ENCODE assay signal across 18 cellular contexts in genomic region chr16:70711211-70711978, GRCh38. TPM values are rescaled to one million over a fixed set of nuclear protein-coding genes. Genes with fewer than 3 reads are reported as not detected.
DNase-seq lines count a peak whose midpoint lies in the region; ATAC-seq and TF ChIP-seq lines count a peak whose summit lies in the region.
"Had no signal": no experiment of that assay in that cellular context is flagged by ENCODE, and none has a peak within 500 bp of the region (broad histone marks: within the 10 kb centered on the region; RNA-seq: fewer than 3 reads in every experiment).

No MANE protein-coding gene starts in this region.

- no peak overlapping the region for H4K12ac ChIP-seq in trophoblast cell (ENCODE audit: low read depth, low read length)

- H3K4me1 ChIP-seq in trophoblast cell (ENCODE audit: control insufficient read depth in 1 of 2, insufficient read depth in 2 of 2, low read length in 2 of 2): peaks cover 56 to 60% of the 10 kb centered on the region in 2 experiments
- H3K4me1 ChIP-seq in body of pancreas: peaks cover 20% of the 10 kb centered on the region

- peak overlapping the region; percentile 61 for H2BK12ac ChIP-seq in trophoblast cell (ENCODE audit: low read length)

- H2BK5ac ChIP-seq in trophoblast cell (ENCODE audit: low read depth, low read length, poor library complexity): peak overlapping the region; percentile 23

- H3K4me3 ChIP-seq in trophoblast cell (ENCODE audit: low read depth, low read length) (no peak overlapping the region), body of pancreas (no peak overlapping the region)
- H3K4me3 ChIP-seq: ovary, tibial artery had no signal

- no peak overlapping the region for H3K23ac ChIP-seq in trophoblast cell (ENCODE audit: low read length)

- H3K14ac ChIP-seq in trophoblast cell (ENCODE audit: low read length): peak overlapping the region; percentile 82

- H4K8ac ChIP-seq in trophoblast cell (ENCODE audit: low read depth, low read length): peak overlapping the region; percentile 36

- no peaks in the 10 kb centered on the region for H3K9me3 ChIP-seq in trophoblast cell (ENCODE audit: insufficient read depth, low read depth, low read length)
- H3K9me3 ChIP-seq in body of pancreas: no peaks in the 10 kb centered on the region
- H3K9me3 ChIP-seq: ovary, tibial artery had no signal

- WGBS in trophoblast cell (ENCODE audit: extremely low coverage, insufficient coverage, insufficient read length): no CpG with 5 or more reads among the region's 13 CpGs
- WGBS in body of pancreas, 2 donors: 89 to 94% methylated on average over 5 to 13 of the region's 13 CpGs

- peak overlapping the region; percentile 50 for H2AK5ac ChIP-seq in trophoblast cell (ENCODE audit: low read length)

- H3K27me3 ChIP-seq in layer of hippocampus (ENCODE audit: control insufficient read depth, insufficient read depth, low read length) (no peaks in the 10 kb centered on the region), trophoblast cell (ENCODE audit: insufficient read depth, low read length) (no peaks in the 10 kb centered on the region), body of pancreas (no peaks in the 10 kb centered on the region)
- H3K27me3 ChIP-seq: ovary, tibial artery had no signal

- H3K79me1 ChIP-seq in trophoblast cell (ENCODE audit: low read length): peaks cover 30% of the 10 kb centered on the region

- intact Hi-C loops in body of pancreas (cut with DNase I): no loop called here

- no peak overlapping the region for H3K4me3 Mint-ChIP-seq in stimulated activated naive CD8-positive, alpha-beta T cell treated with anti-CD3 and anti-CD28 coated beads, Interleukin-15, amount 100 ng/mL, for 72 hours
- H3K4me3 Mint-ChIP-seq: CD8-positive, alpha-beta T cell; effector memory CD8-positive, alpha-beta T cell had no signal

- H3K79me2 ChIP-seq in trophoblast cell (ENCODE audit: control insufficient read depth, insufficient read depth, low read length, poor library complexity): peaks cover 4% of the 10 kb centered on the region

- no peak for ATAC-seq in stimulated activated naive CD8-positive, alpha-beta T cell treated with anti-CD3 and anti-CD28 coated beads, Interleukin-15, amount 100 ng/mL, for 72 hours
- no peak for ATAC-seq in stimulated activated naive CD8-positive, alpha-beta T cell treated with anti-CD3 and anti-CD28 coated beads, Interleukin-15, Interleukin-2, amounts not matched to agents 100 U/mL and 50 U/mL, for 24 hours
- no peak for ATAC-seq in body of pancreas
- ATAC-seq in HG03571 (IDR thresholded peaks at IDR 0.05; ENCODE audit: unreplicated experiment): no peak
- ATAC-seq: CD8-positive, alpha-beta T cell; effector memory CD8-positive, alpha-beta T cell; Right ventricle myocardium inferior had no signal

- H3K4me1 Mint-ChIP-seq in stimulated activated naive CD8-positive, alpha-beta T cell treated with anti-CD3 and anti-CD28 coated beads, Interleukin-15, amount 100 ng/mL, for 72 hours: peaks cover 21% of the 10 kb centered on the region

- no peak overlapping the region for H3K9ac ChIP-seq in trophoblast cell (ENCODE audit: low read length)

- H3K4me2 ChIP-seq in trophoblast cell (ENCODE audit: low read length): no peak overlapping the region

- peak overlapping the region; percentile 62 for H3K27ac ChIP-seq in layer of hippocampus (ENCODE audit: low read depth, low read length)
- no peak overlapping the region for H3K27ac ChIP-seq in trophoblast cell (ENCODE audit: low read depth, low read length)
- no peak overlapping the region for H3K27ac ChIP-seq in body of pancreas
- H3K27ac ChIP-seq: ovary had no signal

- TF ChIP-seq CTCF in body of pancreas (IDR thresholded peaks at IDR 0.05): no peak

- H3K36me3 ChIP-seq in trophoblast cell (ENCODE audit: control insufficient read depth in 1 of 2, insufficient read depth in 2 of 2, low read length in 2 of 2) (no peaks in the 10 kb centered on the region), body of pancreas (replicated peaks in 1 of 2; ENCODE audit: insufficient read depth in 1 of 2, low read depth in 2 of 2) (no peaks in the 10 kb centered on the region)
- H3K36me3 ChIP-seq: ovary, tibial artery had no signal

- H3K18ac ChIP-seq in trophoblast cell (ENCODE audit: low read length): peak overlapping the region; percentile 61

- no peak for DNase-seq in stimulated activated naive CD8-positive, alpha-beta T cell treated with anti-CD3 and anti-CD28 coated beads, Interleukin-15, amount 100 ng/mL, for 72 hours
- DNase-seq in stimulated activated naive CD8-positive, alpha-beta T cell treated with anti-CD3 and anti-CD28 coated beads, Interleukin-15, Interleukin-2, amounts not matched to agents 100 U/mL and 50 U/mL, for 24 hours: no peak
- no peak for DNase-seq in trophoblast cell
- no peak for DNase-seq in amygdala (lab: John Stamatoyannopoulos, UW)
- no peak for DNase-seq in body of pancreas
- DNase-seq in NCI-H187 (lab: John Stamatoyannopoulos, UW): no peak
- DNase-seq: activated CD8-positive, alpha-beta memory T cell treated with anti-CD3 and anti-CD28 coated beads for 24 hours; central memory CD4-positive, alpha-beta T cell; DND-41; effector memory CD8-positive, alpha-beta T cell; NCI-H1694; NCI-H446; ovary; tibial artery had no signal

- H2BK120ac ChIP-seq in trophoblast cell (ENCODE audit: insufficient read depth, low read length, poor library complexity): peak overlapping the region; percentile 1

- H3K4ac ChIP-seq in trophoblast cell (ENCODE audit: low read depth, low read length): peak overlapping the region; percentile 4

- TF ChIP-seq POLR2A in body of pancreas (IDR thresholded peaks at IDR 0.05): no peak

- no peak overlapping the region for H2AFZ ChIP-seq in trophoblast cell (ENCODE audit: insufficient read depth, low read length, poor library complexity)

- no peaks in the 10 kb centered on the region for H3K9me3 Mint-ChIP-seq in stimulated activated naive CD8-positive, alpha-beta T cell treated with anti-CD3 and anti-CD28 coated beads, Interleukin-15, amount 100 ng/mL, for 72 hours
- H3K9me3 Mint-ChIP-seq: CD8-positive, alpha-beta T cell; effector memory CD8-positive, alpha-beta T cell had no signal

- no peaks in the 10 kb centered on the region for H3K27me3 Mint-ChIP-seq in stimulated activated naive CD8-positive, alpha-beta T cell treated with anti-CD3 and anti-CD28 coated beads, Interleukin-15, amount 100 ng/mL, for 72 hours
- H3K27me3 Mint-ChIP-seq: effector memory CD8-positive, alpha-beta T cell had no signal

- peak overlapping the region; percentile 74 to 88 for H3K27ac Mint-ChIP-seq in stimulated activated naive CD8-positive, alpha-beta T cell treated with anti-CD3 and anti-CD28 coated beads, Interleukin-15, amount 100 ng/mL, for 72 hours
- H3K27ac Mint-ChIP-seq: CD8-positive, alpha-beta T cell; effector memory CD8-positive, alpha-beta T cell had no signal

- H4K91ac ChIP-seq in trophoblast cell (ENCODE audit: low read depth, low read length): peak overlapping the region; percentile 91

RNA-seq across cellular contexts. Expression of gene MTSS2, which starts 25.5 kb away (rescaled TPM):
- polyA plus RNA-seq in trophoblast cell (2013): 164 and 171 TPM in 2 replicates
- total RNA-seq in body of pancreas: 10 to 100 TPM in 1 of 2 donors, 1 to 10 TPM in 1; 8.8 to 23.4 TPM
